1 cellular context compared by ENCODE assay signal in genomic region chr9:6780690-6781089, GRCh38.
TF ChIP-seq lines count a peak whose summit lies in the region.

No MANE protein-coding gene starts in this region.

TF ChIP-seq in IMR-90, 13 proteins besides CTCF, POLR2A, EP300 and RAD21 (continued from another document):
- TF ChIP-seq BHLHE40 (IDR thresholded peaks at IDR 0.05; ENCODE audit: low read depth, low read length) = no peak
- TF ChIP-seq MAFK (IDR thresholded peaks at IDR 0.05; ENCODE audit: low read depth, low read length) = no peak
- no peak for TF ChIP-seq NFE2L2 (IDR thresholded peaks at IDR 0.05; ENCODE audit: low read depth, low read length)
- no peak for TF ChIP-seq MXI1 (IDR thresholded peaks at IDR 0.05; ENCODE audit: borderline replicate concordance, low read depth, low read length)
- no peak for TF ChIP-seq SMC3 (IDR thresholded peaks at IDR 0.05; ENCODE audit: low read depth, low read length)
- TF ChIP-seq CHD1 (IDR thresholded peaks at IDR 0.05; ENCODE audit: low read depth, low read length) = no peak
- TF ChIP-seq RCOR1 (IDR thresholded peaks at IDR 0.05; ENCODE audit: insufficient replicate concordance, low read length) = no peak
- no peak for TF ChIP-seq RFX5 (IDR thresholded peaks at IDR 0.05; ENCODE audit: low read depth, low read length)
